In the genomic region with DNA sequence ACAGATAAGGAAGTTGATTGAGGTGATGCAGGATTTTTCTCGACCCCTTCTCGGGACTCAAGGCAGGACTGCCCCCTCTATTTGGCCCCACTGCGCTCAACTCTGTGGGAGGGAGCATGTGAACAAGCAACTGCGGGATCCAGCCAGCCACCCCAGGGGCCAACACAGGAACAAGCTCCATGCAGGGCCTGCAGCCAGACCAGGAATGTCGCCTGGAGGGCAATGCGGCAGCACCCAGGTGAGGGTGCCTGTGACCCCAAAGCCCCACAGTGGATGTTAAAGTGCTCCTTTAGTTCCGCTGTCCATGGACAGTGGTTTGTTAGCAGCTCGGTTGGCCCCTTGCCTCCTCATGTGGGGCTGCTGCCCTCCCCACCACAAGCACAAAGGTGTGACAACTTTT, we compare ENCODE assay signal across 9 cellular contexts. TPM values are rescaled to one million over a fixed set of nuclear protein-coding genes. Genes with fewer than 3 reads are reported as not detected.
"Had no signal": no experiment of that assay in that cellular context is flagged by ENCODE, and none has a peak within 500 bp of the region (broad histone marks: within the 10 kb centered on the region; RNA-seq: fewer than 3 reads in every experiment).

No MANE protein-coding gene starts in this region.

- H3K36me3 ChIP-seq: HAP-1 had no signal

- H3K9me3 ChIP-seq: HAP-1 had no signal

- H3K27ac Mint-ChIP-seq: GM23338, H9, HFFc6 had no signal

- H3K4me3 Mint-ChIP-seq: GM23338, H9, HFFc6 had no signal

- H3K9ac ChIP-seq: GM23248 had no signal

- H3K27ac ChIP-seq: GM23248 had no signal

- H3K4me2 ChIP-seq: GM23338 had no signal

- H3K9me3 Mint-ChIP-seq: GM23338, H9, HFFc6 had no signal

- H2AFZ ChIP-seq: GM23248, GM23338 had no signal

- DNase-seq: GM23248, GOT3, H7, H9, HCEC 1CT, HFFc6 had no signal

- H3K4me1 ChIP-seq: HAP-1 had no signal

- H3K4me1 Mint-ChIP-seq: GM23338 had no signal

- H3K4me3 ChIP-seq: GM23248, GM23338, HAP-1 had no signal

RNA-seq across cellular contexts. Expression of gene HRH4, which starts 57.1 kb away (rescaled TPM):
- total RNA-seq: GM23248, H1, H7, H9, HFFc6 had no signal
- polyA plus RNA-seq: GM23248, GM23338 had no signal
